Comparison of ENCODE assay signal across 8 cellular contexts in genomic region chr5:139560752-139561654, GRCh38. TPM values are rescaled to one million over a fixed set of nuclear protein-coding genes. Genes with fewer than 3 reads are reported as not detected.
A peak's percentile ranks its signal among the peaks of the same experiment; 100 is the strongest.
DNase-seq lines count a peak whose midpoint lies in the region; ATAC-seq and TF ChIP-seq lines count a peak whose summit lies in the region.

Gene UBE2D2 (plus strand): TSS chr5:139561339. CDS start chr5:139561792, 453 bp downstream.

- peak; percentile 94 for DNase-seq in AML-193 (lab: John Stamatoyannopoulos, UW)
- DNase-seq in NCI-H460 (ENCODE audit: extremely low read depth, low read depth) = peak; percentile 96
- DNase-seq in activated CD4-positive, CD25-positive, alpha-beta regulatory T cell treated with anti-CD3 and anti-CD28 coated beads, Interleukin-2, amount 50 U/mL, for 72 hours = peak; percentile 98
- peak; percentile 96 for DNase-seq in cerebellar cortex (ENCODE audit: low spot score)
- DNase-seq in islet precursor cell = peak; percentile 98
- DNase-seq in stimulated activated CD4-positive, alpha-beta T cell treated with anti-CD3 and anti-CD28 coated beads, Interleukin-12 subunit alpha, Interleukin-12 subunit beta, amount 100 ng/mL, for 4 hours = peak; percentile 98

- peak; percentile 81 for TF ChIP-seq POLR2A in GM19099 (IDR thresholded peaks at IDR 0.05; ENCODE audit: extremely low read depth, insufficient read length, low read depth)

- peak; percentile 67 for ATAC-seq in HG03378 (IDR thresholded peaks at IDR 0.05; ENCODE audit: unreplicated experiment)

RNA-seq across cellular contexts. Expression of gene UBE2D2, which starts in this region (rescaled TPM):
- 126 and 143 TPM in 2 replicates for total RNA-seq in NCI-H460 (2014; rRNA removed; shearing (Covaris generic))
- 59.9 and 68.6 TPM in 2 replicates for polyA plus RNA-seq in NCI-H460 (2014; cell fraction: nucleus; rRNA removed)

Comparison
In these comparisons a context has a peak if more than half of its experiments do, and no peak if none do; other contexts are left out.
1. Peak in every context shown above with its lines: DNase-seq and ATAC-seq.